20 cellular contexts compared by ENCODE assay signal in the genomic region with DNA sequence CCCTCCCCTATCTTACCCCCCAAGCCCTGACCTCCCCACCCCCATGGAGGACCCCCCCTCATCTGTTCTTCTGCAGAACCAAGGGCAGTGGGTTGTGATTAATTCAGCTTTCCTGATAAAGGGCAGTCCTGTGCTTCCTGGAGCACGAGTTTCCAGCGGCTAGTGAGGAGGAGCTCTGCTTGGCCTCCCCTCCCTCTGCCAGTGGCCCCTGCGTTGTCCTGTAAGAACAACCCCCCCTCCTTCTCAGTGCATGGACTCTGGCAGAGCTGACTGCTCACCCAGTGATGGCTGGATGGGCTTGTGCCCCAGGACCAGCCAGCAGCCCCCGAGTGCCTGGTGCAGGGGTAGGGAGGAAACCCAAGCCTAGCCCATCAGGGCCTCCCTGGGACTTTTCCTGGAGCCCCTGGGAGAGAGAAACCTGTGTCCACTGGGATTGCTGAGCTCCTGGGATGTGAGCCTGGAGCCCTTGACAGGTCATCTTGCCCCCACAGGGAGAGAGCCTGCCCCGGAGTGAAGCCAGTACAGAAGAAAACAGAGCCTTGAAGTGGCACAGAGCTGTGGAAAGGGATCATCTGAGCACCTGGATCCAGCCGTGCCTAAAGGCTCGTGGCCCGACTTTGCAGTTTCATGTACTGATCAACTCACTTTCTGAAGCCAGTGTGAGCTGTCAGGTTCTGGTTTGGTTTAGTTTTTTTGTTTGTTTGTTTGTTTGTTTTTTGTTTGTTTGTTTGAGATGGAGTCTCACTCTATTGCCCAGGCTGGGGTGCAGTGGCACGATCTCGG.
"Had no signal": no experiment of that assay in that cellular context is flagged by ENCODE, and none has a peak within 500 bp of the region (broad histone marks: within the 10 kb centered on the region; RNA-seq: fewer than 3 reads in every experiment).

No MANE protein-coding gene starts in this region.

- H3K27ac ChIP-seq: hepatocyte, left ventricle myocardium inferior, neutrophil, ovary, right atrium auricular region, right lobe of liver, suprapubic skin, thoracic aorta, uterus had no signal

- DNase-seq: islet precursor cell; left ventricle myocardium inferior; midbrain; mucosa of descending colon; naive thymus-derived CD4-positive, alpha-beta T cell; occipital lobe; ovary; stimulated activated CD4-positive, alpha-beta T cell treated with anti-CD3 and anti-CD28 coated beads, Interleukin-4, amount 100 ng/mL, for 24 hours; stimulated activated naive CD4-positive, alpha-beta T cell; uterus had no signal

- H3K4me1 ChIP-seq: right lobe of liver, suprapubic skin, uterus had no signal

- H3K79me2 ChIP-seq: hepatocyte had no signal

- H2AFZ ChIP-seq: hepatocyte had no signal

- ATAC-seq: mucosa of descending colon; naive thymus-derived CD4-positive, alpha-beta T cell; natural killer cell treated with Interleukin-12 subunit alpha and Interleukin-12 subunit beta and Interleukin-15 and Interleukin-18, amount 100 ng/mL, for 72 hours; stimulated activated effector memory CD8-positive, alpha-beta T cell treated with anti-CD3 and anti-CD28 coated beads, Interleukin-12 subunit alpha, Interleukin-12 subunit beta, amount 100 ng/mL, for 72 hours had no signal

- H3K4me3 ChIP-seq: hepatocyte, left ventricle myocardium inferior, lung, mucosa of descending colon, ovary, right atrium auricular region, right lobe of liver, suprapubic skin, thoracic aorta, tibial nerve, uterus had no signal

- H3K36me3 ChIP-seq: left ventricle myocardium inferior, neutrophil, ovary, right atrium auricular region, right lobe of liver, suprapubic skin, thoracic aorta, tibial nerve, uterus had no signal

- H3K4me2 ChIP-seq: hepatocyte had no signal

- H3K27me3 ChIP-seq: hepatocyte, neutrophil, ovary, right atrium auricular region, right lobe of liver, suprapubic skin, tibial nerve, uterus had no signal

- H3K9me3 ChIP-seq: left ventricle myocardium inferior, mucosa of descending colon, neutrophil, ovary, right atrium auricular region, right lobe of liver, suprapubic skin, thoracic aorta, tibial nerve, uterus had no signal
